Comparison of ENCODE assay signal across 23 cellular contexts in the genomic region with DNA sequence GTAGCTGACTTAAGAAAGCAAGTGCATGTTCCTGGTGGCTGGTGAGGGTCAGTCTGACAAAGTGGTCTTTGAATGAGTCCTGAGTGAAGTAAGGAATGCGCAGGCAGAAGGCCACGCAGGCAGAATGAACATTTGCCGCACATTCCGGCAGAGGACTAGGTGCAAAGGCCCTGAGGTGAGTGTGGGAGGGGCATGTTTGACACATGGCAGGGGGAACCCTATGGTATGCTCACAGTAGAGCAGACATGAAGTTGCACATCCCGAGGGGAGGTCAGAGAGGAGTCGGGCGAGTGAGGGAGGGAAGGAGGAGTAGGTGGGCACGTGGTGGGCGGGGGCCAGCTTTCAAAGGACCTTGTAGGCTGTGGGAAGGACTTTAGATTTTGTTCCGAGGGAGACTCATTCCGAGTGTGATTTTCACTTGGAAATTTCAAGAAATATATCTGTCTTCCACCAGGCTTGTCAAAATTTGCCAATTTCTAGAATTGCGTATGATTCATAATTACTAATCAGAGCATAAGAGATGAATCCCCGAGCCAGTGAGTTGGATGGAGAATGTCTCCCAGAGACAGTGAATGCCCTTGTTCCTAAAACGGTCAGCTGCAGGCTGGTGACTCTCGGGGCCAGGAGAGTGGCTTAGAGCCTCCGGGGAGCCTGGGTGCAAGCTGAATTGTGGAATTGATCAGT. TPM values are rescaled to one million over a fixed set of nuclear protein-coding genes. Genes with fewer than 3 reads are reported as not detected.
A peak's percentile ranks its signal among the peaks of the same experiment; 100 is the strongest.
DNase-seq lines count a peak whose midpoint lies in the region; ATAC-seq and TF ChIP-seq lines count a peak whose summit lies in the region.
"Had no signal": no experiment of that assay in that cellular context is flagged by ENCODE, and none has a peak within 500 bp of the region (broad histone marks: within the 10 kb centered on the region; RNA-seq: fewer than 3 reads in every experiment).

No MANE protein-coding gene starts in this region.

- H3K27me3 ChIP-seq in foreskin keratinocyte (peaks cover 56% of the 10 kb centered on the region), aorta (ENCODE audit: control insufficient read depth in 1 of 2, insufficient read depth in 2 of 2, low read length in 1 of 2) (peaks cover 0 to 3% of the 10 kb centered on the region in 2 donors), MM.1S (replicated peaks; ENCODE audit: insufficient read depth, low read length) (no peaks in the 10 kb centered on the region)
- H3K27me3 ChIP-seq: SJCRH30 had no signal

- CTCF ChIA-PET in WTC11 (lab: Charles Lee): no interaction called here

- peaks cover 7% of the 10 kb centered on the region for H3K9me3 Mint-ChIP-seq in WTC11
- H3K9me3 Mint-ChIP-seq in T-helper 2 cell treated with Interferon-gamma antibody and Interleukin-4, amounts not matched to agents 5 μg/mL and 100 μg/mL, for 36 hours: no peaks in the 10 kb centered on the region
- H3K9me3 Mint-ChIP-seq: CD8-positive, alpha-beta T cell had no signal

- H3K4me1 ChIP-seq in foreskin keratinocyte (no peaks in the 10 kb centered on the region), aorta (ENCODE audit: control insufficient read depth in 1 of 2, insufficient read depth in 2 of 2, low read length in 2 of 2) (no peaks in the 10 kb centered on the region), MM.1S (ENCODE audit: low read length) (no peaks in the 10 kb centered on the region)
- H3K4me1 ChIP-seq: SJCRH30 had no signal

- H3K9ac ChIP-seq in MM.1S (ENCODE audit: low read length): no peak overlapping the region
- H3K9ac ChIP-seq: KMS-11 had no signal

- POLR2A ChIA-PET in WTC11 (lab: Charles Lee): no interaction called here

- H3K4me1 Mint-ChIP-seq in WTC11: peaks cover 10% of the 10 kb centered on the region
- H3K4me1 Mint-ChIP-seq in T-helper 2 cell treated with Interferon-gamma antibody and Interleukin-4, amounts not matched to agents 5 μg/mL and 100 μg/mL, for 36 hours (ENCODE audit: low read depth): no peaks in the 10 kb centered on the region

- H3K27me3 Mint-ChIP-seq in WTC11 (ENCODE audit: low read depth): peaks cover 46% of the 10 kb centered on the region
- peaks cover 15% of the 10 kb centered on the region for H3K27me3 Mint-ChIP-seq in T-helper 2 cell treated with Interferon-gamma antibody and Interleukin-4, amounts not matched to agents 5 μg/mL and 100 μg/mL, for 36 hours (ENCODE audit: low read depth)

- H3K4me3 Mint-ChIP-seq in WTC11: no peak overlapping the region
- no peak overlapping the region for H3K4me3 Mint-ChIP-seq in T-helper 2 cell treated with Interferon-gamma antibody and Interleukin-4, amounts not matched to agents 5 μg/mL and 100 μg/mL, for 36 hours
- H3K4me3 Mint-ChIP-seq: CD8-positive, alpha-beta T cell had no signal

- H3K27ac ChIP-seq in foreskin keratinocyte (no peak overlapping the region), aorta (ENCODE audit: low read depth in 1 of 2, low read length in 2 of 2) (no peak overlapping the region), MM.1S (ENCODE audit: low read length) (no peak overlapping the region)
- H3K27ac ChIP-seq: KMS-11, SJCRH30 had no signal

- no peaks in the 10 kb centered on the region for H3K9me2 ChIP-seq in MM.1S (replicated peaks; ENCODE audit: insufficient read depth, low read length)

- no peaks in the 10 kb centered on the region for H3K79me2 ChIP-seq in MM.1S (ENCODE audit: low read length)

- WGBS in aorta, 2 donors: 85% methylated on average over 16 of the region's 16 CpGs

- H3K4me3 ChIP-seq in aorta (ENCODE audit: low read length in 2 of 2): no peak overlapping the region
- H3K4me3 ChIP-seq in MM.1S (ENCODE audit: low read length): no peak overlapping the region
- H3K4me3 ChIP-seq: SJCRH30 had no signal

- no peak for TF ChIP-seq CTCF in WTC11 (IDR thresholded peaks at IDR 0.05)
- TF ChIP-seq CTCF in foreskin keratinocyte (conservative IDR thresholded peaks at IDR 0.05): no peak
- no peak for TF ChIP-seq CTCF in MM.1S (IDR thresholded peaks at IDR 0.05; ENCODE audit: low read length)

- H4K20me1 ChIP-seq in MM.1S (ENCODE audit: insufficient read depth, low read length): no peaks in the 10 kb centered on the region

- ATAC-seq in WTC11 (no peak), foreskin keratinocyte (no peak), aorta (ENCODE audit: low FRiP score) (no peak)
- ATAC-seq: CD8-positive, alpha-beta T cell had no signal

- H3K36me3 Mint-ChIP-seq in WTC11: no peaks in the 10 kb centered on the region
- H3K36me3 Mint-ChIP-seq in T-helper 2 cell treated with Interferon-gamma antibody and Interleukin-4, amounts not matched to agents 5 μg/mL and 100 μg/mL, for 36 hours (ENCODE audit: low read depth): no peaks in the 10 kb centered on the region
- H3K36me3 Mint-ChIP-seq: CD8-positive, alpha-beta T cell had no signal

- DNase-seq in ELR (ENCODE audit: low read depth) (peak; percentile 54), M059J (ENCODE audit: low read depth) (peak; percentile 2), WTC11 (ENCODE audit: low spot score) (no peak), foreskin keratinocyte (peak; percentile 7 to 18), aorta (no peak), MM.1S (no peak), DMS53 treated with DMSO at 0.1 percent for 48 hours (lab: John Stamatoyannopoulos, UW; ENCODE audit: unreplicated experiment) (no peak)
- DNase-seq in T-helper 2 cell treated with Interferon-gamma antibody and Interleukin-4, amounts not matched to agents 5 μg/mL and 100 μg/mL, for 36 hours (ENCODE audit: low spot score): no peak
- DNase-seq: AML-193; C1 segment of cervical spinal cord; CD8-positive, alpha-beta T cell; GF-D8; H7; IMR-90; NCI-H1048; NCI-H1417 treated with DMSO at 0.1 percent for 48 hours; NCI-H187; NCI-H446 treated with DMSO at 0.1 percent for 48 hours; NCI-H526 treated with DMSO at 0.1 percent for 48 hours; SJCRH30 had no signal

- H3K27ac Mint-ChIP-seq in WTC11: no peak overlapping the region
- H3K27ac Mint-ChIP-seq in T-helper 2 cell treated with Interferon-gamma antibody and Interleukin-4, amounts not matched to agents 5 μg/mL and 100 μg/mL, for 36 hours: no peak overlapping the region
- H3K27ac Mint-ChIP-seq: CD8-positive, alpha-beta T cell had no signal

- H3K4me2 ChIP-seq in MM.1S (ENCODE audit: low read depth, low read length): no peak overlapping the region
- H3K4me2 ChIP-seq: KMS-11 had no signal

- no peaks in the 10 kb centered on the region for H3K9me3 ChIP-seq in aorta (ENCODE audit: control insufficient read depth, low read length)
- H3K9me3 ChIP-seq in MM.1S (replicated peaks; ENCODE audit: insufficient read depth, low read length): no peaks in the 10 kb centered on the region
- H3K9me3 ChIP-seq: SJCRH30 had no signal

- no peak overlapping the region for H2AFZ ChIP-seq in MM.1S (ENCODE audit: low read length)

- H3K36me3 ChIP-seq in aorta (ENCODE audit: control insufficient read depth in 1 of 2, insufficient read depth in 2 of 2, low read length in 1 of 2) (no peaks in the 10 kb centered on the region), MM.1S (replicated peaks; ENCODE audit: insufficient read depth, low read length) (no peaks in the 10 kb centered on the region)
- H3K36me3 ChIP-seq: SJCRH30 had no signal

- intact Hi-C loops in aorta (cut with DNase I): no loop called here

- H3F3A ChIP-seq in MM.1S (ENCODE audit: insufficient read depth, low read length): no peaks in the 10 kb centered on the region

TF ChIP-seq in WTC11, 78 proteins besides CTCF, POLR2A, EP300 and RAD21:
- TF ChIP-seq GTF2I (CRISPR knock-in tag; conservative IDR thresholded peaks at IDR 0.05): 0 out of 2 replicates have a peak, but pooled peaks have one; percentile 28
- TF ChIP-seq RELA (CRISPR knock-in tag; IDR thresholded peaks at IDR 0.05; ENCODE audit: borderline replicate concordance): no peak
TF ChIP-seq in WTC11: peak in this region for 1.

RNA-seq across cellular contexts. Expression of a gene that starts 40.3 kb away (rescaled TPM):
- total RNA-seq in M059J (2014; rRNA removed; shearing (Covaris generic)): not detected in 2 replicates
- total RNA-seq in WTC11 (2021) (0.16 TPM in 1 of 3 replicates, not detected in the others), foreskin keratinocyte (not detected in 2 replicates), aorta (not detected)
- polyA plus RNA-seq in foreskin keratinocyte (not detected in 2 replicates), aorta (not detected)
- total RNA-seq: A172; CD8-positive, alpha-beta T cell; H7; IMR-90; SJCRH30 had no signal
- polyA plus RNA-seq: AG04450, IMR-90 had no signal

Comparison
In these comparisons a context has a peak if more than half of its experiments do, and no peak if none do; other contexts are left out.
1. DNase-seq: peak in ELR (single experiment), M059J (single experiment) and foreskin keratinocyte (2 of 2); none in WTC11 (single experiment), aorta (0 of 2), T-helper 2 cell treated with Interferon-gamma antibody and Interleukin-4, amounts not matched to agents 5 μg/mL and 100 μg/mL, for 36 hours (single experiment), MM.1S (single experiment) and DMS53 treated with DMSO at 0.1 percent for 48 hours (single experiment).